Comparison of ENCODE assay signal across 8 cellular contexts in genomic region chr6:144219056-144219685, GRCh38.
DNase-seq lines count a peak whose midpoint lies in the region; ATAC-seq and TF ChIP-seq lines count a peak whose summit lies in the region.

No MANE protein-coding gene starts in this region.

- H2BK5ac ChIP-seq in neuronal stem cell (ENCODE audit: low read length): no peak overlapping the region

- H3K27me3 ChIP-seq in lower lobe of right lung (ENCODE audit: low read depth) (no peaks in the 10 kb centered on the region), neuronal stem cell (ENCODE audit: control insufficient read depth in 3 of 3, insufficient read depth in 3 of 3, low read depth in 1 of 3, low read length in 3 of 3) (no peaks in the 10 kb centered on the region)

- H2AFZ ChIP-seq in neuronal stem cell (ENCODE audit: low read length): no peak overlapping the region

- H3K4me1 ChIP-seq in lower lobe of right lung (peaks cover 20% of the 10 kb centered on the region), neuronal stem cell (ENCODE audit: control insufficient read depth in 2 of 2, insufficient read depth in 1 of 2, low read depth in 1 of 2, low read length in 2 of 2) (peaks cover 0 to 6% of the 10 kb centered on the region in 2 donors)

- H3K4me3 ChIP-seq in lower lobe of right lung: no peak overlapping the region
- H3K4me3 ChIP-seq in neuronal stem cell (ENCODE audit: low read length in 2 of 2): no peak overlapping the region

- peak; percentile 47 for TF ChIP-seq CTCF in MCF 10A (IDR thresholded peaks at IDR 0.05; ENCODE audit: unreplicated experiment)
- peak; percentile 67 for TF ChIP-seq CTCF in lower lobe of right lung (IDR thresholded peaks at IDR 0.05)

- H3K27ac ChIP-seq in lower lobe of right lung: no peak overlapping the region
- H3K27ac ChIP-seq in neuronal stem cell (replicated peaks; ENCODE audit: low read length): no peak overlapping the region

- H3K27ac Mint-ChIP-seq in MCF 10A (ENCODE audit: low read depth, unreplicated experiment): no peak overlapping the region

- CTCF ChIA-PET in MCF 10A (lab: Yijun Ruan, JAX): interaction anchor here (0.5 to 3.1 kb wide), 20 partner anchors 9 to 689 kb away, joined by 3 to 15 read pairs (median 4); partner anchors contain the start of gene UTRN

- no peak overlapping the region for H2AK5ac ChIP-seq in neuronal stem cell (ENCODE audit: low read depth, low read length)

- peaks cover 9% of the 10 kb centered on the region for H3K4me1 Mint-ChIP-seq in MCF 10A (ENCODE audit: insufficient read depth, unreplicated experiment)

- H3K18ac ChIP-seq in neuronal stem cell (ENCODE audit: low read length): no peak overlapping the region

- ATAC-seq in lower lobe of right lung: no peak

- no peak overlapping the region for H4K91ac ChIP-seq in neuronal stem cell (ENCODE audit: low read depth, low read length, poor library complexity)

- DNase-seq in A172 (ENCODE audit: low spot score) (peak; percentile 51), EL (peak; percentile 52), NCI-H1694 treated with DMSO at 0.1 percent for 48 hours (lab: John Stamatoyannopoulos, UW) (peak; percentile 46), MCF 10A (ENCODE audit: unreplicated experiment) (peak; percentile 53), lower lobe of right lung (no peak), 8988T (no peak), neuronal stem cell (ENCODE audit: low spot score) (no peak)
- DNase-seq in stimulated activated CD4-positive, alpha-beta T cell treated with anti-CD3 and anti-CD28 coated beads, Interleukin-2, amount 100 ng/mL, for 24 hours: no peak

- no peak overlapping the region for H2BK12ac ChIP-seq in neuronal stem cell (ENCODE audit: low read length)

- no peaks in the 10 kb centered on the region for H3K27me3 Mint-ChIP-seq in MCF 10A (ENCODE audit: insufficient read depth, unreplicated experiment)

- H3K23ac ChIP-seq in neuronal stem cell (ENCODE audit: low read depth, low read length, poor library complexity): no peak overlapping the region

- no peak overlapping the region for H3K4me2 ChIP-seq in neuronal stem cell (ENCODE audit: insufficient read depth, low read length, poor library complexity, severe bottlenecking)

- no peak overlapping the region for H2BK15ac ChIP-seq in neuronal stem cell (ENCODE audit: low read length)

- no CpG with 5 or more reads among the region's 3 CpGs for WGBS in neuronal stem cell (ENCODE audit: extremely low coverage in 2 of 2, insufficient read length in 2 of 2, insufficient replicate concordance in 1 of 2), 2 donors

- POLR2A ChIA-PET in MCF 10A (lab: Yijun Ruan, JAX): interaction anchor here (1.2 to 2.2 kb wide), 3 partner anchors 47 to 124 kb away, joined by 4 to 12 read pairs (median 5); partner anchors contain the start of genes SF3B5 and UTRN

- intact Hi-C loops in MCF 10A (cut with micrococcal nuclease) (loop anchor here (5.0 to 10.0 kb wide), 2 partner anchors 196 to 642 kb away; no protein-coding TSS in a partner anchor), lower lobe of right lung (cut with DNase I) (loop anchor here (5.0 kb wide), 1 partner anchor 112 kb away; no protein-coding TSS in a partner anchor)

- H3K4me3 Mint-ChIP-seq in MCF 10A (ENCODE audit: unreplicated experiment): no peak overlapping the region

- no peak overlapping the region for H3K14ac ChIP-seq in neuronal stem cell (ENCODE audit: low read length)

- peaks cover 20% of the 10 kb centered on the region for H3K36me3 Mint-ChIP-seq in MCF 10A (ENCODE audit: insufficient read depth, unreplicated experiment)

- H3K36me3 ChIP-seq in lower lobe of right lung (no peaks in the 10 kb centered on the region), neuronal stem cell (replicated peaks in 1 of 2; ENCODE audit: control insufficient read depth in 2 of 2, insufficient read depth in 2 of 2, low read length in 2 of 2) (no peaks in the 10 kb centered on the region)

- BruUV-seq in MCF 10A (replicated peaks; lab: Mats Ljungman, UMichigan): no TSS peak

- H2BK120ac ChIP-seq in neuronal stem cell (ENCODE audit: low read depth, low read length): no peak overlapping the region

- no peaks in the 10 kb centered on the region for H3K79me1 ChIP-seq in neuronal stem cell (ENCODE audit: low read depth, low read length)

- no peak overlapping the region for H3K4ac ChIP-seq in neuronal stem cell (ENCODE audit: low read length)

- no peak overlapping the region for H3K9ac ChIP-seq in neuronal stem cell (ENCODE audit: low read depth, low read length, poor library complexity)

- H3K9me3 Mint-ChIP-seq in MCF 10A (ENCODE audit: unreplicated experiment): no peaks in the 10 kb centered on the region

- no peak overlapping the region for H4K8ac ChIP-seq in neuronal stem cell (ENCODE audit: low read depth, low read length)

- H3K9me3 ChIP-seq in lower lobe of right lung (no peaks in the 10 kb centered on the region), neuronal stem cell (replicated peaks in 1 of 2; ENCODE audit: control insufficient read depth in 2 of 2, insufficient read depth in 1 of 2, low read depth in 1 of 2, low read length in 2 of 2) (peaks cover under 1 to 8% of the 10 kb centered on the region in 2 donors)

Comparison
In these comparisons a context has a peak if more than half of its experiments do, and no peak if none do; other contexts are left out.
1. DNase-seq: peak in A172 (single experiment), EL (single experiment), NCI-H1694 treated with DMSO at 0.1 percent for 48 hours (single experiment) and MCF 10A (single experiment); none in lower lobe of right lung (single experiment), 8988T (single experiment), neuronal stem cell (single experiment) and stimulated activated CD4-positive, alpha-beta T cell treated with anti-CD3 and anti-CD28 coated beads, Interleukin-2, amount 100 ng/mL, for 24 hours (0 of 2).